ENCODE assay signal across 10 cellular contexts in genomic region chr5:40687316-40687715, GRCh38. TPM values are rescaled to one million over a fixed set of nuclear protein-coding genes. Genes with fewer than 3 reads are reported as not detected.
DNase-seq lines count a peak whose midpoint lies in the region; ATAC-seq and TF ChIP-seq lines count a peak whose summit lies in the region.
"Had no signal": no experiment of that assay in that cellular context is flagged by ENCODE, and none has a peak within 500 bp of the region (broad histone marks: within the 10 kb centered on the region; RNA-seq: fewer than 3 reads in every experiment).

No MANE protein-coding gene starts in this region.

- H3K9ac ChIP-seq in PC-3 (ENCODE audit: low read length) (peak overlapping the region; percentile 23; the same call in 1 of the 2 replicates), rectal smooth muscle tissue (ENCODE audit: low read length) (no peak overlapping the region)

- peak overlapping the region; percentile 90 to 98 (median 96) for H3K4me3 Mint-ChIP-seq in CD4-positive, CD25-positive, alpha-beta regulatory T cell

- no peaks in the 10 kb centered on the region for H3K9me2 ChIP-seq in PC-3 (replicated peaks; ENCODE audit: low read length)

- H4K20me1 ChIP-seq in PC-3 (ENCODE audit: low read length), result peaks cover 9% of the 10 kb centered on the region

- ATAC-seq in CD4-positive, CD25-positive, alpha-beta regulatory T cell (ENCODE audit: low read depth in 2 of 2), result no peak
- ATAC-seq in PC-3 (no peak), body of pancreas (no peak)

- H3K9me3 Mint-ChIP-seq in CD4-positive, CD25-positive, alpha-beta regulatory T cell, result no peaks in the 10 kb centered on the region

- 27 to 32% methylated on average over 7 of the region's 7 CpGs for WGBS in body of pancreas, 2 donors
- WGBS in prostate gland, result 44% methylated on average over 7 of the region's 7 CpGs

- CTCF ChIA-PET in PC-3 (lab: Charles Lee), result no interaction called here

- BruUV-seq in PC-3 (replicated peaks; lab: Mats Ljungman, UMichigan), result no TSS peak

- H3K4me2 ChIP-seq in PC-3 (ENCODE audit: low read length), result peak overlapping the region; percentile 61

- peaks cover 46 to 89% (median 68%) of the 10 kb centered on the region in 4 donors for H3K4me1 Mint-ChIP-seq in CD4-positive, CD25-positive, alpha-beta regulatory T cell

- no peak overlapping the region for H2AFZ ChIP-seq in PC-3 (ENCODE audit: low read length)

- H3K36me3 ChIP-seq in CD4-positive, CD25-positive, alpha-beta regulatory T cell (ENCODE audit: control insufficient read depth, insufficient read depth, low read length), result peaks cover 34% of the 10 kb centered on the region
- H3K36me3 ChIP-seq in PC-3 (ENCODE audit: low read depth, low read length) (peaks cover 19% of the 10 kb centered on the region; the same call in 1 of the 2 replicates), body of pancreas (replicated peaks in 1 of 2; ENCODE audit: insufficient read depth in 1 of 2, low read depth in 2 of 2) (peaks cover 0 to 7% of the 10 kb centered on the region in 2 donors), rectal smooth muscle tissue (ENCODE audit: control insufficient read depth, insufficient read depth, low read length) (peaks cover 6% of the 10 kb centered on the region), SJCRH30 (no peaks in the 10 kb centered on the region), prostate gland (no peaks in the 10 kb centered on the region)

- H3K4me3 ChIP-seq in CD4-positive, CD25-positive, alpha-beta regulatory T cell (ENCODE audit: low read depth, low read length), result peak overlapping the region; percentile 100
- no peak overlapping the region; the same call in 1 of the 2 replicates for H3K4me3 ChIP-seq in PC-3 (ENCODE audit: low read length)
- no peak overlapping the region for H3K4me3 ChIP-seq in body of pancreas
- H3K4me3 ChIP-seq in rectal smooth muscle tissue (ENCODE audit: low read length), result peak overlapping the region; percentile 39
- no peak overlapping the region for H3K4me3 ChIP-seq in SJCRH30
- no peak overlapping the region for H3K4me3 ChIP-seq in prostate gland
- H3K4me3 ChIP-seq: GM12878, lung had no signal

- H3K36me3 Mint-ChIP-seq in CD4-positive, CD25-positive, alpha-beta regulatory T cell, result peaks cover 25% of the 10 kb centered on the region

- intact Hi-C loops in PC-3 (cut with micrococcal nuclease), result loop anchor here (2.0 to 10.0 kb wide), 5 partner anchors 190 to 641 kb away; no protein-coding TSS in a partner anchor
- intact Hi-C loops in body of pancreas (cut with DNase I), result no loop called here
- intact Hi-C loops in prostate gland (cut with DNase I), result loop anchor here (5.0 kb wide), 3 partner anchors 740 to 1110 kb away; no protein-coding TSS in a partner anchor

- no peaks in the 10 kb centered on the region for H3K27me3 Mint-ChIP-seq in CD4-positive, CD25-positive, alpha-beta regulatory T cell

- peaks cover 90% of the 10 kb centered on the region for H3K79me2 ChIP-seq in PC-3 (ENCODE audit: low read length)

- no peak for TF ChIP-seq CTCF in PC-3 (conservative IDR thresholded peaks at IDR 0.05; ENCODE audit: low read depth, low read length)
- TF ChIP-seq CTCF in body of pancreas (IDR thresholded peaks at IDR 0.05), result no peak
- no peak for TF ChIP-seq CTCF in prostate gland (IDR thresholded peaks at IDR 0.05)

- POLR2A ChIA-PET in PC-3 (lab: Charles Lee; ENCODE audit: unreplicated experiment), result no interaction called here

- peak overlapping the region; percentile 83 to 97 (median 93) for H3K27ac Mint-ChIP-seq in CD4-positive, CD25-positive, alpha-beta regulatory T cell

- no peak for TF ChIP-seq POLR2A in body of pancreas (IDR thresholded peaks at IDR 0.05)
- TF ChIP-seq POLR2A in prostate gland (IDR thresholded peaks at IDR 0.05), result no peak

- no peaks in the 10 kb centered on the region for H3K27me3 ChIP-seq in CD4-positive, CD25-positive, alpha-beta regulatory T cell (ENCODE audit: control insufficient read depth, insufficient read depth, low read length)
- H3K27me3 ChIP-seq in PC-3 (ENCODE audit: low read length) (no peaks in the 10 kb centered on the region), body of pancreas (no peaks in the 10 kb centered on the region), rectal smooth muscle tissue (ENCODE audit: control insufficient read depth, insufficient read depth, low read length) (no peaks in the 10 kb centered on the region), SJCRH30 (no peaks in the 10 kb centered on the region), prostate gland (replicated peaks; ENCODE audit: insufficient read depth) (no peaks in the 10 kb centered on the region)

- H3F3A ChIP-seq in PC-3 (ENCODE audit: low read length, unreplicated experiment), result no peaks in the 10 kb centered on the region

- H3K9me3 ChIP-seq in CD4-positive, CD25-positive, alpha-beta regulatory T cell (ENCODE audit: control insufficient read depth in 2 of 2, low read length in 2 of 2), result no peaks in the 10 kb centered on the region
- H3K9me3 ChIP-seq in PC-3 (ENCODE audit: low read length) (no peaks in the 10 kb centered on the region), body of pancreas (no peaks in the 10 kb centered on the region), SJCRH30 (replicated peaks) (no peaks in the 10 kb centered on the region), prostate gland (no peaks in the 10 kb centered on the region)

- peaks cover 75% of the 10 kb centered on the region for H3K4me1 ChIP-seq in CD4-positive, CD25-positive, alpha-beta regulatory T cell (ENCODE audit: control insufficient read depth, insufficient read depth, low read length, poor library complexity, severe bottlenecking)
- peaks cover 65% of the 10 kb centered on the region for H3K4me1 ChIP-seq in PC-3 (ENCODE audit: insufficient read depth, low read length)
- H3K4me1 ChIP-seq in body of pancreas, result peaks cover 48% of the 10 kb centered on the region
- peaks cover 4% of the 10 kb centered on the region for H3K4me1 ChIP-seq in rectal smooth muscle tissue (ENCODE audit: control insufficient read depth, insufficient read depth, low read length)
- H3K4me1 ChIP-seq in SJCRH30, result peaks cover 20% of the 10 kb centered on the region
- H3K4me1 ChIP-seq in prostate gland (replicated peaks), result peaks cover 10% of the 10 kb centered on the region

- peak overlapping the region; percentile 66 for H3K27ac ChIP-seq in CD4-positive, CD25-positive, alpha-beta regulatory T cell (ENCODE audit: insufficient read depth, low read length, poor library complexity, severe bottlenecking)
- H3K27ac ChIP-seq in PC-3 (ENCODE audit: low read length), result peak overlapping the region; percentile 19
- H3K27ac ChIP-seq in body of pancreas, result peak overlapping the region; percentile 7 to 95 (median 39)
- no peak overlapping the region for H3K27ac ChIP-seq in rectal smooth muscle tissue (ENCODE audit: low read depth, low read length)
- no peak overlapping the region for H3K27ac ChIP-seq in SJCRH30
- no peak overlapping the region for H3K27ac ChIP-seq in prostate gland

- DNase-seq in CD4-positive, CD25-positive, alpha-beta regulatory T cell, result peak in 2 of 3 donors; percentile 13 to 53
- DNase-seq in PC-3 (no peak), body of pancreas (no peak), SJCRH30 (no peak), prostate gland (ENCODE audit: low spot score) (no peak), NCI-H2107 treated with DMSO at 0.1 percent for 48 hours (lab: John Stamatoyannopoulos, UW; ENCODE audit: unreplicated experiment) (no peak), OCI-M1 (lab: John Stamatoyannopoulos, UW) (no peak)

RNA-seq across cellular contexts. Expression of gene PTGER4, which starts 7.6 kb away (rescaled TPM):
- 343 TPM for total RNA-seq in CD4-positive, CD25-positive, alpha-beta regulatory T cell
- polyA plus RNA-seq in CD4-positive, CD25-positive, alpha-beta regulatory T cell, result 10 to 100 TPM; 17.2 to 37.6 (median 24.3) TPM
- total RNA-seq in PC-3 (2014; rRNA removed), result 48.5 and 49.5 TPM in 2 replicates
- total RNA-seq in body of pancreas, result 10 to 100 TPM; 25.9 to 38.9 TPM
- 7.4 and 9.6 TPM in 2 replicates for total RNA-seq in SJCRH30 (2014; rRNA removed; shearing (Covaris generic))
- 10 to 100 TPM; 22.0 to 78.3 TPM for total RNA-seq in prostate gland

Comparison
In these comparisons a context has a peak if more than half of its experiments do, and no peak if none do; other contexts are left out.
1. DNase-seq: peak in CD4-positive, CD25-positive, alpha-beta regulatory T cell (2 of 3); none in PC-3 (single experiment), body of pancreas (0 of 4), SJCRH30 (0 of 2), prostate gland (single experiment), NCI-H2107 treated with DMSO at 0.1 percent for 48 hours (single experiment) and OCI-M1 (single experiment).
2. H3K27ac ChIP-seq: peak in CD4-positive, CD25-positive, alpha-beta regulatory T cell (single experiment), PC-3 (single experiment) and body of pancreas (4 of 4); none in rectal smooth muscle tissue (single experiment), SJCRH30 (single experiment) and prostate gland (0 of 2).
3. H3K4me3 ChIP-seq: peak in CD4-positive, CD25-positive, alpha-beta regulatory T cell (single experiment) and rectal smooth muscle tissue (single experiment); none in PC-3 (single experiment), body of pancreas (0 of 2), SJCRH30 (single experiment) and prostate gland (0 of 2).